8 cellular contexts compared by ENCODE assay signal in genomic region chr4:73127839-73128448, GRCh38. TPM values are rescaled to one million over a fixed set of nuclear protein-coding genes. Genes with fewer than 3 reads are reported as not detected.
A peak's percentile ranks its signal among the peaks of the same experiment; 100 is the strongest.
DNase-seq lines count a peak whose midpoint lies in the region; ATAC-seq, FAIRE-seq and TF ChIP-seq lines count a peak whose summit lies in the region.

No MANE protein-coding gene starts in this region.

- H3K27ac ChIP-seq in GM12878 (ENCODE audit: control insufficient read depth, insufficient read depth): no peak overlapping the region
- H3K27ac ChIP-seq in liver (ENCODE audit: low read depth in 1 of 2, low read length in 2 of 2): no peak overlapping the region

- H3K36me3 Mint-ChIP-seq in activated naive CD4-positive, alpha-beta T cell treated with anti-CD3 and anti-CD28 coated beads, Interleukin-2, amount 50 U/mL, for 24 hours: peaks cover 18% of the 10 kb centered on the region

- H3K4me3 ChIP-seq in GM12878: no peak overlapping the region
- H3K4me3 ChIP-seq in liver (ENCODE audit: low read depth in 1 of 3, low read length in 3 of 3): no peak overlapping the region

- peaks cover 16% of the 10 kb centered on the region for H3K4me1 Mint-ChIP-seq in activated naive CD4-positive, alpha-beta T cell treated with anti-CD3 and anti-CD28 coated beads, Interleukin-2, amount 50 U/mL, for 24 hours

- no peaks in the 10 kb centered on the region for H3K27me3 Mint-ChIP-seq in activated naive CD4-positive, alpha-beta T cell treated with anti-CD3 and anti-CD28 coated beads, Interleukin-2, amount 50 U/mL, for 24 hours

- no peaks in the 10 kb centered on the region for H3K9me3 Mint-ChIP-seq in activated naive CD4-positive, alpha-beta T cell treated with anti-CD3 and anti-CD28 coated beads, Interleukin-2, amount 50 U/mL, for 24 hours

- ATAC-seq in GM12878: peak; percentile 79

- WGBS in GM12878 (ENCODE audit: insufficient coverage, insufficient replicate concordance, low lambda C conversion rate, missing lambda C conversion rate): 93% methylated on average over 3 of the region's 3 CpGs
- WGBS in liver: 92% methylated on average over 3 of the region's 3 CpGs

- H3K36me3 ChIP-seq in GM12878 (ENCODE audit: control insufficient read depth in 2 of 2, insufficient read depth in 2 of 2, low read length in 1 of 2) (peaks cover 2 to 13% of the 10 kb centered on the region in 2 experiments), liver (ENCODE audit: control insufficient read depth in 4 of 4, insufficient read depth in 3 of 4, low read depth in 1 of 4, low read length in 3 of 4) (peaks cover 5 to 42% (median 24%) of the 10 kb centered on the region in 4 donors)

- RAD21 ChIA-PET in GM12878 (lab: Charles Lee; ENCODE audit: unreplicated experiment): interaction anchor here (0.6 to 3.4 kb wide), 3 partner anchors 35 to 130 kb away, joined by 3 to 17 read pairs (median 3); partner anchors contain the start of gene ANKRD17

- POLR2A ChIA-PET in GM12878 (lab: Charles Lee): no interaction called here

- CTCF ChIA-PET in GM12878 (lab: Yijun Ruan, JAX): interaction anchor here (1.1 to 4.5 kb wide), 10 partner anchors 8 to 128 kb away, joined by 3 to 51 read pairs (median 6); no protein-coding TSS in a partner anchor

- peak overlapping the region; percentile 59 for H3K27ac Mint-ChIP-seq in activated naive CD4-positive, alpha-beta T cell treated with anti-CD3 and anti-CD28 coated beads, Interleukin-2, amount 50 U/mL, for 24 hours

- TF ChIP-seq POLR2A in GM12878 (IDR thresholded peaks at IDR 0.05; ENCODE audit: low read depth, low read length): no peak

- no peak overlapping the region for H2AFZ ChIP-seq in GM12878 (ENCODE audit: control insufficient read depth, low read depth, low read length)

- no peaks in the 10 kb centered on the region for H3K79me2 ChIP-seq in GM12878 (ENCODE audit: control insufficient read depth, insufficient read depth, low read length)

- TF ChIP-seq EP300 in GM12878 (IDR thresholded peaks at IDR 0.05; ENCODE audit: borderline replicate concordance in 1 of 2, control insufficient read depth in 1 of 2, low read depth in 2 of 2, low read length in 2 of 2): no peak

- DNase-seq in activated naive CD4-positive, alpha-beta T cell treated with Interleukin-2 at 50 U/mL for 16 hours: no peak
- DNase-seq in HT1080 (ENCODE audit: low read depth) (peak; percentile 3), GM12878 (ENCODE audit: low read depth, low spot score) (no peak), UCSD-AML1 (lab: John Stamatoyannopoulos, UW; ENCODE audit: unreplicated experiment) (no peak), cerebellar nuclear complex (lab: John Stamatoyannopoulos, UW) (no peak), GF-D8 (lab: John Stamatoyannopoulos, UW) (no peak)

- H3K4me3 Mint-ChIP-seq in activated naive CD4-positive, alpha-beta T cell treated with anti-CD3 and anti-CD28 coated beads, Interleukin-2, amount 50 U/mL, for 24 hours: no peak overlapping the region

- H4K20me1 ChIP-seq in GM12878 (ENCODE audit: control insufficient read depth, insufficient read depth): no peaks in the 10 kb centered on the region; the same call in 1 of the 2 replicates

- TF ChIP-seq CTCF in GM12878 (IDR thresholded peaks at IDR 0.05 in 2 of 3, conservative IDR thresholded peaks at IDR 0.05 in 1 of 3; ENCODE audit: control insufficient read depth in 2 of 3, extremely low read depth in 1 of 3, insufficient read depth in 1 of 3, low read depth in 3 of 3, low read length in 3 of 3) (peak; percentile 24 to 34 (median 25); a peak in 4 of 6 replicates), liver (IDR thresholded peaks at IDR 0.05; ENCODE audit: low read depth, low read length, missing input control) (peak; percentile 15)

- H3K4me1 ChIP-seq in GM12878 (ENCODE audit: control insufficient read depth, insufficient read depth, low read length): no peaks in the 10 kb centered on the region
- no peaks in the 10 kb centered on the region for H3K4me1 ChIP-seq in liver (ENCODE audit: control insufficient read depth in 4 of 4, insufficient read depth in 4 of 4, low read length in 3 of 4)

- H3K9ac ChIP-seq in GM12878 (ENCODE audit: control insufficient read depth, insufficient read depth, low read length) (no peak overlapping the region), liver (ENCODE audit: low read depth in 1 of 2, low read length in 2 of 2) (no peak overlapping the region)

- FAIRE-seq in GM12878 (lab: Jason Lieb, UNC): no peak

- BruUV-seq in GM12878 (replicated peaks; lab: Mats Ljungman, UMichigan): no TSS peak

- H3K9me3 ChIP-seq in GM12878 (replicated peaks; ENCODE audit: control insufficient read depth, insufficient read depth, low read length) (no peaks in the 10 kb centered on the region), liver (ENCODE audit: control insufficient read depth in 4 of 4, low read length in 3 of 4) (no peaks in the 10 kb centered on the region)

- H3K27me3 ChIP-seq in GM12878 (replicated peaks in 1 of 2; ENCODE audit: control insufficient read depth in 2 of 2, insufficient read depth in 2 of 2, low read length in 1 of 2) (no peaks in the 10 kb centered on the region), liver (ENCODE audit: control insufficient read depth in 4 of 4, insufficient read depth in 4 of 4, low read length in 3 of 4) (no peaks in the 10 kb centered on the region)

- 0 out of 2 replicates have a peak, but pooled peaks have one; percentile 31 for TF ChIP-seq RAD21 in GM12878 (IDR thresholded peaks at IDR 0.05; ENCODE audit: insufficient read depth, low read depth, low read length)
- TF ChIP-seq RAD21 in liver (IDR thresholded peaks at IDR 0.05): peak; percentile 31 to 59

- H3K4me2 ChIP-seq in GM12878 (ENCODE audit: control insufficient read depth, insufficient read depth): no peak overlapping the region

- in situ Hi-C loops in GM12878 (cut with MboI): no loop called here

- intact Hi-C loops in GM12878 (cut with micrococcal nuclease; ENCODE audit: unreplicated experiment): no loop called here

- SMC1A ChIA-PET in GM12878 (lab: Charles Lee; ENCODE audit: uncharacterized antibody, unreplicated experiment): interaction anchor here (0.9 to 2.1 kb wide), 8 partner anchors 16 to 129 kb away, joined by 3 to 14 read pairs (median 6); no protein-coding TSS in a partner anchor

TF ChIP-seq in GM12878, 131 proteins besides CTCF, POLR2A, EP300 and RAD21 (continues in another document):
- no peak for TF ChIP-seq TAF1 (IDR thresholded peaks at IDR 0.05; ENCODE audit: borderline replicate concordance, low read depth, low read length)
- no peak for TF ChIP-seq ZNF207 (IDR thresholded peaks at IDR 0.05; ENCODE audit: borderline replicate concordance)
- no peak for TF ChIP-seq SIX5 (IDR thresholded peaks at IDR 0.05; ENCODE audit: low read depth, low read length, severe bottlenecking)
- peak; percentile 91 for TF ChIP-seq PKNOX1 (IDR thresholded peaks at IDR 0.05)
- TF ChIP-seq RFX5 (IDR thresholded peaks at IDR 0.05; ENCODE audit: low read depth, low read length): no peak
- no peak for TF ChIP-seq HDAC2 (IDR thresholded peaks at IDR 0.05)

TF ChIP-seq in liver, 16 proteins besides CTCF, POLR2A, EP300 and RAD21 (continues in another document):
- TF ChIP-seq JUND (IDR thresholded peaks at IDR 0.05) (no peak), TAF1 (conservative IDR thresholded peaks at IDR 0.05) (no peak), MAX (IDR thresholded peaks at IDR 0.05) (no peak), FOXA2 (IDR thresholded peaks at IDR 0.05) (no peak), ZBTB33 (IDR thresholded peaks at IDR 0.05) (no peak), HNF4G (IDR thresholded peaks at IDR 0.05) (no peak), YY1 (IDR thresholded peaks at IDR 0.05) (no peak), GABPA (IDR thresholded peaks at IDR 0.05 in 1 of 2, conservative IDR thresholded peaks at IDR 0.05 in 1 of 2) (no peak), HNF4A (conservative IDR thresholded peaks at IDR 0.05) (no peak)

RNA-seq across cellular contexts. Expression of gene COX18, which starts 58.4 kb away (rescaled TPM):
- 28.5 and 34.5 TPM in 2 replicates for total RNA-seq in HT1080 (2014; rRNA removed; shearing (Covaris generic))
- polyA plus RNA-seq in HT1080 (2015; cell fraction: cytosol; rRNA removed): 22.9 and 23.0 TPM in 2 replicates
- 15.1 and 16.3 TPM in 2 replicates for polyA plus RNA-seq in HT1080 (2015; cell fraction: nucleus; rRNA removed)
- 24.3 and 25.0 TPM in 2 replicates for total RNA-seq in GM12878 (2013; cell fraction: nucleolus; rRNA removed)
- total RNA-seq in GM12878 (2014; rRNA removed) (36.4 and 38.4 TPM in 2 replicates), GM12878 (2014; rRNA removed; fragmentation: Illumina TruSeq; extraction: Trizol) (16.9 and 17.6 TPM in 2 replicates), GM12878 (2021) (22.0 and 24.5 TPM in 2 replicates), liver (10 to 100 TPM; 23.2 to 27.3 TPM)
- 8.4 TPM for polyA plus RNA-seq in GM12878 (2011; ENCODE audit: low read depth)
- polyA plus RNA-seq in GM12878 (2011; rRNA removed) (28.5 and 31.9 TPM in 2 replicates), GM12878 (2014; fragmentation: Illumina TruSeq; extraction: Trizol) (18.6 and 19.7 TPM in 2 replicates), GM12878 (2014; fragmentation: Nextera tagmentation; extraction: Ambion mirVana) (10 to 100 TPM in 1 of 2 experiments, 1 to 10 TPM in 1; 7.2 to 10.2 TPM), GM12878 (2014; rRNA removed) (26.3 and 26.6 TPM in 2 replicates), GM12878 (2016; fragmentation: Nextera tagmentation; extraction: Ambion mirVana) (10 to 100 TPM in 1 of 2 experiments, 1 to 10 TPM in 1; 9.9 to 11.4 TPM), liver (10 to 100 TPM in 1 of 2 donors, 1 to 10 TPM in 1; 6.2 to 13.6 TPM)
- polyA plus RNA-seq in GM12878 (2011; cell fraction: cytosol; rRNA removed): 29.9 and 30.6 TPM in 2 replicates
- 15.9 and 17.0 TPM in 2 replicates for polyA plus RNA-seq in GM12878 (2011; cell fraction: nucleus; rRNA removed)
- polyA plus RNA-seq in GM12878 (2012): 8.6 and 14.4 TPM in 2 replicates
- polyA minus RNA-seq in GM12878 (2011; rRNA and poly(A)+ RNA removed): 44.8 and 45.2 TPM in 2 replicates
- polyA minus RNA-seq in GM12878 (2011; cell fraction: cytosol; rRNA and poly(A)+ RNA removed): 15.5 and 20.0 TPM in 2 replicates
- polyA minus RNA-seq in GM12878 (2011; cell fraction: nucleus; rRNA and poly(A)+ RNA removed): 17.4 and 27.1 TPM in 2 replicates
